Comparison of ENCODE assay signal across 8 cellular contexts in the genomic region with DNA sequence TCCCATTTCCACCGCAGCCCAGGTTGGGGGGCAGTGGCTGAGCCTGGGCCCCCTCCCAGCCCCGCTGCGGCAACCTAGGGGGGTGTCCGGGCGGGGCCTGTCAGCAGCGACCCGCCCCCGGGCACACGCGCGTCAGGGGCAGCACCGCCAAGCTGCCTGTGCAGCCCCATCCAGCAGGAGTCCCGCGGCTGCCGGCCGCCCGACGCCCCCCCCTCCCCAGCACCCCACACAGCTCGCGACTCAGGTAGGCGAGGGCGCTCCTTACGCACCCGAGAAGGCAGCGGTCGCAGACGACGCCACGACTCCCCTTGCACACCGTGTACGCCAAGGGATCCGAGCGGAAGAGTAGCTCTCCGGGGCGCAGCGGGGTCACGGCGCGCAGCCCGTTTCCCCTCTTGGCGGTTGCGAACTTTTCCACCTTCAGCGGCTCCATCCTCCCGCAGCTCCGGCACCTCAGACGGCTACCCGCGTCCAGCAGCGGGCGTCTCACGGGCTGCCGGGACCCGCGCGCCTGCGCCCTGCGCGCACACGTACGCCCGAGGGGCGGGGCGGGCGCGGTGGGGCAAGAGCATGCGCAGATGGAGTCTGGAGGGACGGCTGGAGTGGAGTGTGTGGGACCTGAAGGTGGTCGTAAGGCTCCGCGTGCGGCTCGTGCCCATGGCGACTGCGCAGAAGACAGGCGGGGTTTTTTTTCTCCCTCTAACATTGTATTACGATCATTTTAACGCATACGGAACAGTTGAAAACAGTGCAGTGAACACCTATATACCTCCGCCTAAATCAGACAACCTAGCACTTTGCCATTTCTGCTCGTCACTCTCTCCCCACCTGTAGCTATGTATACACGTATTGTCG. TPM values are rescaled to one million over a fixed set of nuclear protein-coding genes. Genes with fewer than 3 reads are reported as not detected.
DNase-seq lines count a peak whose midpoint lies in the region; ATAC-seq and TF ChIP-seq lines count a peak whose summit lies in the region.

A gene (minus strand): TSS at position 495 of the 855 bp plus-strand sequence.

- peak; percentile 24 for TF ChIP-seq CTCF in choroid plexus epithelial cell (conservative IDR thresholded peaks at IDR 0.05; ENCODE audit: low read depth, low read length)

- peak within 1 kb of the TSS; percentile 97 for H3K4me3 ChIP-seq in choroid plexus epithelial cell (ENCODE audit: low read depth, low read length)

- ATAC-seq in GM19023 (IDR thresholded peaks at IDR 0.05; ENCODE audit: unreplicated experiment) (peak; percentile 94), HG03196 (IDR thresholded peaks at IDR 0.05; ENCODE audit: unreplicated experiment) (peak; percentile 84), left lobe of liver (peak; percentile 99)

- DNase-seq in AG20443 (ENCODE audit: low spot score) (peak; percentile 99), NCI-H345 (lab: John Stamatoyannopoulos, UW) (peak; percentile 85), choroid plexus epithelial cell (ENCODE audit: low read depth) (peak; percentile 72), left lobe of liver (ENCODE audit: low spot score) (peak; percentile 84)
- DNase-seq in activated CD4-positive, alpha-beta T cell treated with anti-CD3 and anti-CD28 coated beads for 1 hour: peak; percentile 66
- DNase-seq in stimulated activated CD4-positive, alpha-beta T cell treated with anti-CD3 and anti-CD28 coated beads, Interleukin-2, amount 100 ng/mL, for 4 hours (ENCODE audit: low read depth): peak; percentile 57

RNA-seq across cellular contexts. Expression of the gene that starts here (rescaled TPM):
- 6.7 TPM for total RNA-seq in left lobe of liver

Comparison
In these comparisons a context has a peak if more than half of its experiments do, and no peak if none do; other contexts are left out.
1. Peak in every context shown above with its lines: DNase-seq, ATAC-seq and H3K4me3 ChIP-seq.